ENCODE assay signal across 8 cellular contexts in genomic region chr11:110209313-110209694, GRCh38.
DNase-seq lines count a peak whose midpoint lies in the region; ATAC-seq and TF ChIP-seq lines count a peak whose summit lies in the region.
"Not testable (repeated sequence)": the region's sequence is repeated elsewhere in the genome, so short reads cannot be mapped to it uniquely, and the experiment has no call there.

No MANE protein-coding gene starts in this region.

- not testable (repeated sequence) for H3K27ac Mint-ChIP-seq in Calu3 (ENCODE audit: unreplicated experiment); activated CD8-positive, alpha-beta T cell treated with anti-CD3 and anti-CD28 coated beads for 36 hours; MCF 10A (ENCODE audit: low read depth, unreplicated experiment); neural progenitor cell; type B pancreatic cell

- peaks cover 19% of the 10 kb centered on the region for H3F3A ChIP-seq in neural progenitor cell (ENCODE audit: low read depth)

- not testable (repeated sequence) for H3K36me3 ChIP-seq in OCI-LY3 (replicated peaks; ENCODE audit: low read depth, low read length); esophagus squamous epithelium; kidney epithelial cell (ENCODE audit: control insufficient read depth, insufficient read depth, low read length); neural progenitor cell

- H3K27me3 Mint-ChIP-seq in Calu3 (ENCODE audit: unreplicated experiment); activated CD8-positive, alpha-beta T cell treated with anti-CD3 and anti-CD28 coated beads for 36 hours; MCF 10A (ENCODE audit: insufficient read depth, unreplicated experiment); neural progenitor cell (ENCODE audit: insufficient read depth, low read depth); type B pancreatic cell: not testable (repeated sequence)

- not testable (repeated sequence) for ATAC-seq in activated CD8-positive, alpha-beta T cell treated with anti-CD3 and anti-CD28 coated beads for 36 hours

- peak overlapping the region; percentile 65 for H3K4me3 Mint-ChIP-seq in Calu3 (ENCODE audit: low read depth, unreplicated experiment)
- peak overlapping the region; percentile 60 for H3K4me3 Mint-ChIP-seq in activated CD8-positive, alpha-beta T cell treated with anti-CD3 and anti-CD28 coated beads for 36 hours
- peak overlapping the region; percentile 31 for H3K4me3 Mint-ChIP-seq in MCF 10A (ENCODE audit: unreplicated experiment)
- peak overlapping the region; percentile 74 for H3K4me3 Mint-ChIP-seq in neural progenitor cell
- peak overlapping the region; percentile 83 for H3K4me3 Mint-ChIP-seq in type B pancreatic cell

- TF ChIP-seq CTCF in Calu3 (IDR thresholded peaks at IDR 0.05; ENCODE audit: unreplicated experiment); OCI-LY3 (IDR thresholded peaks at IDR 0.05; ENCODE audit: low read depth, low read length); activated CD8-positive, alpha-beta T cell treated with anti-CD3 and anti-CD28 coated beads for 36 hours (IDR thresholded peaks at IDR 0.05); MCF 10A (IDR thresholded peaks at IDR 0.05; ENCODE audit: unreplicated experiment); esophagus squamous epithelium (IDR thresholded peaks at IDR 0.05); kidney epithelial cell (IDR thresholded peaks at IDR 0.05; ENCODE audit: insufficient read depth, low read length, poor library complexity, severe bottlenecking); neural progenitor cell (IDR thresholded peaks at IDR 0.05); type B pancreatic cell (conservative IDR thresholded peaks at IDR 0.05): not testable (repeated sequence)

- not testable (repeated sequence) for H3K9ac ChIP-seq in OCI-LY3 (ENCODE audit: low read length); neural progenitor cell

- TF ChIP-seq POLR2A in esophagus squamous epithelium (IDR thresholded peaks at IDR 0.05), result not testable (repeated sequence)

- not testable (repeated sequence) for DNase-seq in Calu3; activated CD8-positive, alpha-beta T cell treated with anti-CD3 and anti-CD28 coated beads for 36 hours; MCF 10A (ENCODE audit: unreplicated experiment); esophagus squamous epithelium (lab: John Stamatoyannopoulos, UW); kidney epithelial cell (ENCODE audit: low read depth); neural progenitor cell (ENCODE audit: low spot score); type B pancreatic cell (ENCODE audit: extremely low spot score, unreplicated experiment)

- not testable (repeated sequence) for BruUV-seq in Calu3 (replicated peaks; lab: Mats Ljungman, UMichigan); MCF 10A (replicated peaks; lab: Mats Ljungman, UMichigan)

- not testable (repeated sequence) for H4K20me1 ChIP-seq in OCI-LY3 (ENCODE audit: insufficient read depth, low read length); neural progenitor cell (ENCODE audit: low read depth)

- not testable (repeated sequence) for H3K36me3 Mint-ChIP-seq in Calu3 (ENCODE audit: insufficient read depth, unreplicated experiment); activated CD8-positive, alpha-beta T cell treated with anti-CD3 and anti-CD28 coated beads for 36 hours (ENCODE audit: low read depth); MCF 10A (ENCODE audit: insufficient read depth, unreplicated experiment); neural progenitor cell; type B pancreatic cell

- not testable (repeated sequence) for H3K4me1 Mint-ChIP-seq in Calu3 (ENCODE audit: low read depth, unreplicated experiment); activated CD8-positive, alpha-beta T cell treated with anti-CD3 and anti-CD28 coated beads for 36 hours (ENCODE audit: low read depth); MCF 10A (ENCODE audit: insufficient read depth, unreplicated experiment); neural progenitor cell; type B pancreatic cell (ENCODE audit: unreplicated experiment)

- no CpG with 5 or more reads among the region's 14 CpGs for WGBS in esophagus squamous epithelium, 2 donors

- not testable (repeated sequence) for H3K27me3 ChIP-seq in OCI-LY3 (ENCODE audit: low read depth, low read length); esophagus squamous epithelium; kidney epithelial cell (ENCODE audit: control insufficient read depth, insufficient read depth, low read length); neural progenitor cell

- POLR2A ChIA-PET in activated CD8-positive, alpha-beta T cell treated with anti-CD3 and anti-CD28 coated beads for 36 hours (lab: Charles Lee); MCF 10A (lab: Yijun Ruan, JAX): not testable (repeated sequence)

- H3K9me3 ChIP-seq in OCI-LY3 (ENCODE audit: insufficient read depth, low read length); esophagus squamous epithelium; neural progenitor cell (ENCODE audit: low read depth): not testable (repeated sequence)

- not testable (repeated sequence) for H3K4me2 ChIP-seq in OCI-LY3 (ENCODE audit: low read length)
- peak overlapping the region; percentile 66 for H3K4me2 ChIP-seq in neural progenitor cell

- intact Hi-C loops in Calu3 (cut with micrococcal nuclease; ENCODE audit: unreplicated experiment); activated CD8-positive, alpha-beta T cell treated with anti-CD3 and anti-CD28 coated beads for 36 hours (cut with micrococcal nuclease); esophagus squamous epithelium (cut with DNase I): not testable (repeated sequence)
- intact Hi-C loops in MCF 10A (cut with micrococcal nuclease), result loop anchor here (10.0 kb wide), 1 partner anchor 355 kb away; no protein-coding TSS in a partner anchor

- not testable (repeated sequence) for H3K27ac ChIP-seq in OCI-LY3 (ENCODE audit: low read length); esophagus squamous epithelium; neural progenitor cell

- not testable (repeated sequence) for H3K9me3 Mint-ChIP-seq in Calu3 (ENCODE audit: low read depth, unreplicated experiment); activated CD8-positive, alpha-beta T cell treated with anti-CD3 and anti-CD28 coated beads for 36 hours; MCF 10A (ENCODE audit: unreplicated experiment); neural progenitor cell; type B pancreatic cell

- CTCF ChIA-PET in Calu3 (lab: Charles Lee), result interaction anchor here (1.0 kb wide), 1 partner anchor 157 kb away, joined by 5 read pairs; no protein-coding TSS in a partner anchor
- CTCF ChIA-PET in activated CD8-positive, alpha-beta T cell treated with anti-CD3 and anti-CD28 coated beads for 36 hours (lab: Charles Lee), result interaction anchor here (0.6 kb wide), 1 partner anchor 9 kb away, joined by 3 read pairs; no protein-coding TSS in a partner anchor
- CTCF ChIA-PET in MCF 10A (lab: Yijun Ruan, JAX), result not testable (repeated sequence)

- H3K4me3 ChIP-seq in OCI-LY3 (ENCODE audit: low read length) (peak overlapping the region; percentile 59; the same call in 1 of the 2 replicates), esophagus squamous epithelium (peak overlapping the region; percentile 16 to 60 (median 36)), kidney epithelial cell (ENCODE audit: low read depth, low read length) (peak overlapping the region; percentile 31), neural progenitor cell (peak overlapping the region; percentile 39)

- H3K79me2 ChIP-seq in OCI-LY3 (ENCODE audit: low read length); neural progenitor cell (ENCODE audit: low read depth): not testable (repeated sequence)

- H2AFZ ChIP-seq in OCI-LY3 (ENCODE audit: low read depth, low read length), result not testable (repeated sequence)
- peak overlapping the region; percentile 12 for H2AFZ ChIP-seq in neural progenitor cell (replicated peaks)

- H3K4me1 ChIP-seq in OCI-LY3 (ENCODE audit: low read length); esophagus squamous epithelium; neural progenitor cell: not testable (repeated sequence)

Comparison
In these comparisons a context has a peak if more than half of its experiments do, and no peak if none do; other contexts are left out.
1. H3K4me3 Mint-ChIP-seq: peak in every context shown above with its lines; median percentile 83 in type B pancreatic cell; 74 in neural progenitor cell; 65 in Calu3; 60 in activated CD8-positive, alpha-beta T cell treated with anti-CD3 and anti-CD28 coated beads for 36 hours; 31 in MCF 10A.